In the genomic region with DNA sequence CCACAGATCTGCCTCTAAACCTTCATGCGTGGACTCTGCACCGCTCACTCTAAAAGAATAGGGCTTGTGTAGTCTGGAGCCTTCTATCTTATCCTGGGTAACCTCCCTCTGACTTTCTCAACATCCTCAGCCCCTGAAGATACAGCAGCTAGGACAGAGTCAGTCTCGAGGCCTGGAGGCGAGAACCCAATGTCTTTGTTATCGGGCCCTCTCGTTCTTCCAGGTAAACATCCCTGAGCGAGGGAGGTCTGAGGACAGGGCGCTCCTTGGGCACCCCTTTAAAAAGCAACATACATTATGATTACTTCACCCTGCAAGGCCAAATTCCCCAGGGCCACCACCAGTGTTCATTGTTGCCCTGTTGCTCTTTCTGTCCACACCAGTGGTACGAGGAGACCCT, we compare ENCODE assay signal across 30 cellular contexts.
"Had no signal": no experiment of that assay in that cellular context is flagged by ENCODE, and none has a peak within 500 bp of the region (broad histone marks: within the 10 kb centered on the region; RNA-seq: fewer than 3 reads in every experiment).

No MANE protein-coding gene starts in this region.

- H3K4me1 ChIP-seq: right lobe of liver, vagina had no signal

- DNase-seq: naive thymus-derived CD4-positive, alpha-beta T cell; nephron progenitor cell; nucleus accumbens; ovary; psoas muscle; right cardiac atrium; sigmoid colon; small intestine; stimulated activated CD4-positive, alpha-beta T cell treated with anti-CD3 and anti-CD28 coated beads, Interleukin-15, amount 100 ng/mL, for 24 hours; stimulated activated CD4-positive, alpha-beta T cell treated with anti-CD3 and anti-CD28 coated beads, Interleukin-2, amount 100 ng/mL, for 24 hours; stimulated activated CD4-positive, alpha-beta T cell treated with anti-CD3 and anti-CD28 coated beads, Interleukin-2, amount 100 ng/mL, for 48 hours; stimulated activated CD4-positive, alpha-beta T cell treated with anti-CD3 and anti-CD28 coated beads, Interleukin-4, amount 100 ng/mL, for 24 hours; stimulated activated naive CD4-positive, alpha-beta T cell; stimulated activated naive CD8-positive, alpha-beta T cell treated with anti-CD3 and anti-CD28 coated beads, Interleukin-15, amount 100 ng/mL, for 72 hours; stimulated activated naive CD8-positive, alpha-beta T cell treated with anti-CD3 and anti-CD28 coated beads, Interleukin-15, Interleukin-2, amounts not matched to agents 100 U/mL and 50 U/mL, for 24 hours; substantia nigra; thyroid gland; trophoblast cell; upper lobe of left lung had no signal

- H3K27ac Mint-ChIP-seq: natural killer cell treated with Interleukin-12 subunit alpha and Interleukin-12 subunit beta and Interleukin-15 and Interleukin-18, amount 100 ng/mL, for 72 hours; nephron progenitor cell; progenitor cell of endocrine pancreas; stimulated activated effector memory CD8-positive, alpha-beta T cell treated with anti-CD3 and anti-CD28 coated beads, Interleukin-12 subunit alpha, Interleukin-12 subunit beta, amount 100 ng/mL, for 72 hours; stimulated activated naive CD8-positive, alpha-beta T cell treated with anti-CD3 and anti-CD28 coated beads, Interleukin-15, amount 100 ng/mL, for 72 hours had no signal

- H3K36me3 Mint-ChIP-seq: naive thymus-derived CD4-positive, alpha-beta T cell; natural killer cell treated with Interleukin-12 subunit alpha and Interleukin-12 subunit beta and Interleukin-15 and Interleukin-18, amount 100 ng/mL, for 72 hours; stimulated activated effector memory CD8-positive, alpha-beta T cell treated with anti-CD3 and anti-CD28 coated beads, Interleukin-12 subunit alpha, Interleukin-12 subunit beta, amount 100 ng/mL, for 72 hours had no signal

- H3K36me3 ChIP-seq: neutrophil, ovary, right lobe of liver, sigmoid colon, suprapubic skin, thoracic aorta, thyroid gland, tibial nerve, upper lobe of left lung, vagina had no signal

- H3K4me3 ChIP-seq: ovary, psoas muscle, right lobe of liver, sigmoid colon, suprapubic skin, thoracic aorta, thyroid gland, tibial nerve, upper lobe of left lung, vagina had no signal

- H3K9me3 ChIP-seq: neutrophil, ovary, psoas muscle, right lobe of liver, sigmoid colon, suprapubic skin, thoracic aorta, thyroid gland, tibial nerve, upper lobe of left lung, vagina had no signal

- H3K79me2 ChIP-seq: parathyroid adenoma had no signal

- H3K27me3 ChIP-seq: ovary, right lobe of liver, sigmoid colon, suprapubic skin, thyroid gland, tibial nerve, upper lobe of left lung, vagina had no signal

- H3K4me3 Mint-ChIP-seq: naive thymus-derived CD4-positive, alpha-beta T cell; natural killer cell treated with Interleukin-12 subunit alpha and Interleukin-12 subunit beta and Interleukin-15 and Interleukin-18, amount 100 ng/mL, for 72 hours; nephron progenitor cell; neural crest cell; stimulated activated effector memory CD8-positive, alpha-beta T cell treated with anti-CD3 and anti-CD28 coated beads, Interleukin-12 subunit alpha, Interleukin-12 subunit beta, amount 100 ng/mL, for 72 hours; stimulated activated naive CD8-positive, alpha-beta T cell treated with anti-CD3 and anti-CD28 coated beads, Interleukin-15, amount 100 ng/mL, for 72 hours had no signal

- H2AFZ ChIP-seq: parathyroid adenoma had no signal

- H3K27ac ChIP-seq: neutrophil, ovary, parathyroid adenoma, psoas muscle, right lobe of liver, sigmoid colon, suprapubic skin, thoracic aorta, thyroid gland, tibial nerve, upper lobe of left lung, vagina had no signal

- H3K9me3 Mint-ChIP-seq: natural killer cell treated with Interleukin-12 subunit alpha and Interleukin-12 subunit beta and Interleukin-15 and Interleukin-18, amount 100 ng/mL, for 72 hours; nephron progenitor cell; neural crest cell had no signal

- ATAC-seq: naive thymus-derived CD4-positive, alpha-beta T cell; natural killer cell treated with Interleukin-12 subunit alpha and Interleukin-12 subunit beta and Interleukin-15 and Interleukin-18, amount 100 ng/mL, for 72 hours; psoas muscle; right cardiac atrium; right lobe of liver; stimulated activated effector memory CD8-positive, alpha-beta T cell treated with anti-CD3 and anti-CD28 coated beads, Interleukin-12 subunit alpha, Interleukin-12 subunit beta, amount 100 ng/mL, for 72 hours; stimulated activated naive CD8-positive, alpha-beta T cell treated with anti-CD3 and anti-CD28 coated beads, Interleukin-15, amount 100 ng/mL, for 72 hours; stimulated activated naive CD8-positive, alpha-beta T cell treated with anti-CD3 and anti-CD28 coated beads, Interleukin-15, Interleukin-2, amounts not matched to agents 100 U/mL and 50 U/mL, for 24 hours had no signal
